In the genomic region with DNA sequence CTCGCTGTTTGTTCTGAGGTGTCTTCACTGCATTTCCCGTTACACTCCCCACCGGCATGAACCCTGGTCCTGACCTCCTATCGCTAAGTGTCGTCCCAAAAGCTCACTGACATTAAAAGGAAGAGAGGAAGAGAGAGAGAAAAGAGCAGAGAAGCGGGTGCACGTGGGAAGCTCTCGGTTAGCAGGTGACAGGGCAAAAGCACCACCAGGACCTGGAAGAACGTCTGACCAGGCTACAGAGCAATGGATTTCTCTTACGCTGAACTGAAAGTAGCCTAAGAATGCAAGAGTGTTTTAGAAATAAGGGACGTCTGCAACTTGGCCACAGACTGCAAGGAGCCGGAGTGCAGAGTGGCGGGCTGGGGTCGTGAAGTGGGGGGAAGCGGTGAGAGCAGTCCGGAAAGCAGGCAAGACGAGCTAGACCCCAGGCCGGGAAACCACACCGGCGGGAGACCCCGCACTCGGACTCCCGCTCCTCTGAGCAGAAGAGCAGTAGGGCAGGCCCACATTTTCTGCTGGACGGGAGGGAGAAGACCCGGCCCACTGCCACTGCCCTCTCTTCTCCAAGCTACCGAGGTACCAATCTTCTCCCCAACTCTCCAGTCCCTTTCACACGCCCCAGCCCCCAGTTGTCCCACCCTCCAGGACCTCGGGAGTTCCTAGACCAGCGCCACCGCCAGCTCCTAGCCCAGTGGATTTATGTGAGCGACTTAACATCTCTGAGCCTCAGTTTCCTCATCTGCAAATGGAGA, we compare ENCODE assay signal across 2 cellular contexts.
TF ChIP-seq lines count a peak whose summit lies in the region.

No MANE protein-coding gene starts in this region.

TF ChIP-seq in K562, 482 proteins besides CTCF, POLR2A, EP300 and RAD21 (continues in another document):
- TF ChIP-seq, protein P1, sequence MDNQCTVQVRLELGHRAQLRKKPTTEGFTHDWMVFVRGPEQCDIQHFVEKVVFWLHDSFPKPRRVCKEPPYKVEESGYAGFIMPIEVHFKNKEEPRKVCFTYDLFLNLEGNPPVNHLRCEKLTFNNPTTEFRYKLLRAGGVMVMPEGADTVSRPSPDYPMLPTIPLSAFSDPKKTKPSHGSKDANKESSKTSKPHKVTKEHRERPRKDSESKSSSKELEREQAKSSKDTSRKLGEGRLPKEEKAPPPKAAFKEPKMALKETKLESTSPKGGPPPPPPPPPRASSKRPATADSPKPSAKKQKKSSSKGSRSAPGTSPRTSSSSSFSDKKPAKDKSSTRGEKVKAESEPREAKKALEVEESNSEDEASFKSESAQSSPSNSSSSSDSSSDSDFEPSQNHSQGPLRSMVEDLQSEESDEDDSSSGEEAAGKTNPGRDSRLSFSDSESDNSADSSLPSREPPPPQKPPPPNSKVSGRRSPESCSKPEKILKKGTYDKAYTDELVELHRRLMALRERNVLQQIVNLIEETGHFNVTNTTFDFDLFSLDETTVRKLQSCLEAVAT (IDR thresholded peaks at IDR 0.05) = peak in 1 of 2 experiments; percentile 63; a peak in 2 of 4 replicates
- TF ChIP-seq SMC3 (conservative IDR thresholded peaks at IDR 0.05; ENCODE audit: insufficient read depth, low read depth, low read length) (no peak), ZNF766 (CRISPR knock-in tag; conservative IDR thresholded peaks at IDR 0.05) (peak; percentile 19; the same call in 1 of the 2 replicates)
- TF ChIP-seq, protein P2, sequence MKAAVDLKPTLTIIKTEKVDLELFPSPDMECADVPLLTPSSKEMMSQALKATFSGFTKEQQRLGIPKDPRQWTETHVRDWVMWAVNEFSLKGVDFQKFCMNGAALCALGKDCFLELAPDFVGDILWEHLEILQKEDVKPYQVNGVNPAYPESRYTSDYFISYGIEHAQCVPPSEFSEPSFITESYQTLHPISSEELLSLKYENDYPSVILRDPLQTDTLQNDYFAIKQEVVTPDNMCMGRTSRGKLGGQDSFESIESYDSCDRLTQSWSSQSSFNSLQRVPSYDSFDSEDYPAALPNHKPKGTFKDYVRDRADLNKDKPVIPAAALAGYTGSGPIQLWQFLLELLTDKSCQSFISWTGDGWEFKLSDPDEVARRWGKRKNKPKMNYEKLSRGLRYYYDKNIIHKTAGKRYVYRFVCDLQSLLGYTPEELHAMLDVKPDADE (conservative IDR thresholded peaks at IDR 0.05; ENCODE audit: control insufficient read depth, low read depth, low read length) = 0 out of 2 replicates have a peak, but pooled peaks have one; percentile 36
- TF ChIP-seq, protein P3, sequence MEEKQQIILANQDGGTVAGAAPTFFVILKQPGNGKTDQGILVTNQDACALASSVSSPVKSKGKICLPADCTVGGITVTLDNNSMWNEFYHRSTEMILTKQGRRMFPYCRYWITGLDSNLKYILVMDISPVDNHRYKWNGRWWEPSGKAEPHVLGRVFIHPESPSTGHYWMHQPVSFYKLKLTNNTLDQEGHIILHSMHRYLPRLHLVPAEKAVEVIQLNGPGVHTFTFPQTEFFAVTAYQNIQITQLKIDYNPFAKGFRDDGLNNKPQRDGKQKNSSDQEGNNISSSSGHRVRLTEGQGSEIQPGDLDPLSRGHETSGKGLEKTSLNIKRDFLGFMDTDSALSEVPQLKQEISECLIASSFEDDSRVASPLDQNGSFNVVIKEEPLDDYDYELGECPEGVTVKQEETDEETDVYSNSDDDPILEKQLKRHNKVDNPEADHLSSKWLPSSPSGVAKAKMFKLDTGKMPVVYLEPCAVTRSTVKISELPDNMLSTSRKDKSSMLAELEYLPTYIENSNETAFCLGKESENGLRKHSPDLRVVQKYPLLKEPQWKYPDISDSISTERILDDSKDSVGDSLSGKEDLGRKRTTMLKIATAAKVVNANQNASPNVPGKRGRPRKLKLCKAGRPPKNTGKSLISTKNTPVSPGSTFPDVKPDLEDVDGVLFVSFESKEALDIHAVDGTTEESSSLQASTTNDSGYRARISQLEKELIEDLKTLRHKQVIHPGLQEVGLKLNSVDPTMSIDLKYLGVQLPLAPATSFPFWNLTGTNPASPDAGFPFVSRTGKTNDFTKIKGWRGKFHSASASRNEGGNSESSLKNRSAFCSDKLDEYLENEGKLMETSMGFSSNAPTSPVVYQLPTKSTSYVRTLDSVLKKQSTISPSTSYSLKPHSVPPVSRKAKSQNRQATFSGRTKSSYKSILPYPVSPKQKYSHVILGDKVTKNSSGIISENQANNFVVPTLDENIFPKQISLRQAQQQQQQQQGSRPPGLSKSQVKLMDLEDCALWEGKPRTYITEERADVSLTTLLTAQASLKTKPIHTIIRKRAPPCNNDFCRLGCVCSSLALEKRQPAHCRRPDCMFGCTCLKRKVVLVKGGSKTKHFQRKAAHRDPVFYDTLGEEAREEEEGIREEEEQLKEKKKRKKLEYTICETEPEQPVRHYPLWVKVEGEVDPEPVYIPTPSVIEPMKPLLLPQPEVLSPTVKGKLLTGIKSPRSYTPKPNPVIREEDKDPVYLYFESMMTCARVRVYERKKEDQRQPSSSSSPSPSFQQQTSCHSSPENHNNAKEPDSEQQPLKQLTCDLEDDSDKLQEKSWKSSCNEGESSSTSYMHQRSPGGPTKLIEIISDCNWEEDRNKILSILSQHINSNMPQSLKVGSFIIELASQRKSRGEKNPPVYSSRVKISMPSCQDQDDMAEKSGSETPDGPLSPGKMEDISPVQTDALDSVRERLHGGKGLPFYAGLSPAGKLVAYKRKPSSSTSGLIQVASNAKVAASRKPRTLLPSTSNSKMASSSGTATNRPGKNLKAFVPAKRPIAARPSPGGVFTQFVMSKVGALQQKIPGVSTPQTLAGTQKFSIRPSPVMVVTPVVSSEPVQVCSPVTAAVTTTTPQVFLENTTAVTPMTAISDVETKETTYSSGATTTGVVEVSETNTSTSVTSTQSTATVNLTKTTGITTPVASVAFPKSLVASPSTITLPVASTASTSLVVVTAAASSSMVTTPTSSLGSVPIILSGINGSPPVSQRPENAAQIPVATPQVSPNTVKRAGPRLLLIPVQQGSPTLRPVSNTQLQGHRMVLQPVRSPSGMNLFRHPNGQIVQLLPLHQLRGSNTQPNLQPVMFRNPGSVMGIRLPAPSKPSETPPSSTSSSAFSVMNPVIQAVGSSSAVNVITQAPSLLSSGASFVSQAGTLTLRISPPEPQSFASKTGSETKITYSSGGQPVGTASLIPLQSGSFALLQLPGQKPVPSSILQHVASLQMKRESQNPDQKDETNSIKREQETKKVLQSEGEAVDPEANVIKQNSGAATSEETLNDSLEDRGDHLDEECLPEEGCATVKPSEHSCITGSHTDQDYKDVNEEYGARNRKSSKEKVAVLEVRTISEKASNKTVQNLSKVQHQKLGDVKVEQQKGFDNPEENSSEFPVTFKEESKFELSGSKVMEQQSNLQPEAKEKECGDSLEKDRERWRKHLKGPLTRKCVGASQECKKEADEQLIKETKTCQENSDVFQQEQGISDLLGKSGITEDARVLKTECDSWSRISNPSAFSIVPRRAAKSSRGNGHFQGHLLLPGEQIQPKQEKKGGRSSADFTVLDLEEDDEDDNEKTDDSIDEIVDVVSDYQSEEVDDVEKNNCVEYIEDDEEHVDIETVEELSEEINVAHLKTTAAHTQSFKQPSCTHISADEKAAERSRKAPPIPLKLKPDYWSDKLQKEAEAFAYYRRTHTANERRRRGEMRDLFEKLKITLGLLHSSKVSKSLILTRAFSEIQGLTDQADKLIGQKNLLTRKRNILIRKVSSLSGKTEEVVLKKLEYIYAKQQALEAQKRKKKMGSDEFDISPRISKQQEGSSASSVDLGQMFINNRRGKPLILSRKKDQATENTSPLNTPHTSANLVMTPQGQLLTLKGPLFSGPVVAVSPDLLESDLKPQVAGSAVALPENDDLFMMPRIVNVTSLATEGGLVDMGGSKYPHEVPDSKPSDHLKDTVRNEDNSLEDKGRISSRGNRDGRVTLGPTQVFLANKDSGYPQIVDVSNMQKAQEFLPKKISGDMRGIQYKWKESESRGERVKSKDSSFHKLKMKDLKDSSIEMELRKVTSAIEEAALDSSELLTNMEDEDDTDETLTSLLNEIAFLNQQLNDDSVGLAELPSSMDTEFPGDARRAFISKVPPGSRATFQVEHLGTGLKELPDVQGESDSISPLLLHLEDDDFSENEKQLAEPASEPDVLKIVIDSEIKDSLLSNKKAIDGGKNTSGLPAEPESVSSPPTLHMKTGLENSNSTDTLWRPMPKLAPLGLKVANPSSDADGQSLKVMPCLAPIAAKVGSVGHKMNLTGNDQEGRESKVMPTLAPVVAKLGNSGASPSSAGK (IDR thresholded peaks at IDR 0.05) = peak; percentile 53

TF ChIP-seq in HepG2, 621 proteins besides CTCF, POLR2A, EP300 and RAD21 (continues in another document):
- TF ChIP-seq ZBTB3 (CRISPR knock-in tag; IDR thresholded peaks at IDR 0.05; ENCODE audit: borderline replicate concordance, low read depth) (no peak), HES4 (CRISPR knock-in tag; IDR thresholded peaks at IDR 0.05; ENCODE audit: borderline replicate concordance) (peak; percentile 46; the same call in 1 of the 2 replicates), ZNF788 (CRISPR knock-in tag; IDR thresholded peaks at IDR 0.05; ENCODE audit: borderline replicate concordance) (peak; percentile 46; the same call in 1 of the 2 replicates), NPAS2 (CRISPR knock-in tag; IDR thresholded peaks at IDR 0.05; ENCODE audit: borderline replicate concordance) (no peak), IKZF1 (IDR thresholded peaks at IDR 0.05) (no peak), SAP130 (CRISPR knock-in tag; IDR thresholded peaks at IDR 0.05; ENCODE audit: low read depth) (peak; percentile 18; the same call in 1 of the 2 replicates)
- TF ChIP-seq, protein P4, sequence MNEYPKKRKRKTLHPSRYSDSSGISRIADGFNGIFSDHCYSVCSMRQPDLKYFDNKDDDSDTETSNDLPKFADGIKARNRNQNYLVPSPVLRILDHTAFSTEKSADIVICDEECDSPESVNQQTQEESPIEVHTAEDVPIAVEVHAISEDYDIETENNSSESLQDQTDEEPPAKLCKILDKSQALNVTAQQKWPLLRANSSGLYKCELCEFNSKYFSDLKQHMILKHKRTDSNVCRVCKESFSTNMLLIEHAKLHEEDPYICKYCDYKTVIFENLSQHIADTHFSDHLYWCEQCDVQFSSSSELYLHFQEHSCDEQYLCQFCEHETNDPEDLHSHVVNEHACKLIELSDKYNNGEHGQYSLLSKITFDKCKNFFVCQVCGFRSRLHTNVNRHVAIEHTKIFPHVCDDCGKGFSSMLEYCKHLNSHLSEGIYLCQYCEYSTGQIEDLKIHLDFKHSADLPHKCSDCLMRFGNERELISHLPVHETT (CRISPR knock-in tag; conservative IDR thresholded peaks at IDR 0.05) = no peak
- TF ChIP-seq, protein P5, sequence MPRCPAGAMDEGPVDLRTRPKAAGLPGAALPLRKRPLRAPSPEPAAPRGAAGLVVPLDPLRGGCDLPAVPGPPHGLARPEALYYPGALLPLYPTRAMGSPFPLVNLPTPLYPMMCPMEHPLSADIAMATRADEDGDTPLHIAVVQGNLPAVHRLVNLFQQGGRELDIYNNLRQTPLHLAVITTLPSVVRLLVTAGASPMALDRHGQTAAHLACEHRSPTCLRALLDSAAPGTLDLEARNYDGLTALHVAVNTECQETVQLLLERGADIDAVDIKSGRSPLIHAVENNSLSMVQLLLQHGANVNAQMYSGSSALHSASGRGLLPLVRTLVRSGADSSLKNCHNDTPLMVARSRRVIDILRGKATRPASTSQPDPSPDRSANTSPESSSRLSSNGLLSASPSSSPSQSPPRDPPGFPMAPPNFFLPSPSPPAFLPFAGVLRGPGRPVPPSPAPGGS (CRISPR knock-in tag; IDR thresholded peaks at IDR 0.05) = 0 out of 2 replicates have a peak, but pooled peaks have one; percentile 22
- TF ChIP-seq, protein P6, sequence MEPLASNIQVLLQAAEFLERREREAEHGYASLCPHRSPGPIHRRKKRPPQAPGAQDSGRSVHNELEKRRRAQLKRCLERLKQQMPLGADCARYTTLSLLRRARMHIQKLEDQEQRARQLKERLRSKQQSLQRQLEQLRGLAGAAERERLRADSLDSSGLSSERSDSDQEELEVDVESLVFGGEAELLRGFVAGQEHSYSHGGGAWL (CRISPR knock-in tag; IDR thresholded peaks at IDR 0.05) = 0 out of 2 replicates have a peak, but pooled peaks have one; percentile 45
- TF ChIP-seq, protein P7, sequence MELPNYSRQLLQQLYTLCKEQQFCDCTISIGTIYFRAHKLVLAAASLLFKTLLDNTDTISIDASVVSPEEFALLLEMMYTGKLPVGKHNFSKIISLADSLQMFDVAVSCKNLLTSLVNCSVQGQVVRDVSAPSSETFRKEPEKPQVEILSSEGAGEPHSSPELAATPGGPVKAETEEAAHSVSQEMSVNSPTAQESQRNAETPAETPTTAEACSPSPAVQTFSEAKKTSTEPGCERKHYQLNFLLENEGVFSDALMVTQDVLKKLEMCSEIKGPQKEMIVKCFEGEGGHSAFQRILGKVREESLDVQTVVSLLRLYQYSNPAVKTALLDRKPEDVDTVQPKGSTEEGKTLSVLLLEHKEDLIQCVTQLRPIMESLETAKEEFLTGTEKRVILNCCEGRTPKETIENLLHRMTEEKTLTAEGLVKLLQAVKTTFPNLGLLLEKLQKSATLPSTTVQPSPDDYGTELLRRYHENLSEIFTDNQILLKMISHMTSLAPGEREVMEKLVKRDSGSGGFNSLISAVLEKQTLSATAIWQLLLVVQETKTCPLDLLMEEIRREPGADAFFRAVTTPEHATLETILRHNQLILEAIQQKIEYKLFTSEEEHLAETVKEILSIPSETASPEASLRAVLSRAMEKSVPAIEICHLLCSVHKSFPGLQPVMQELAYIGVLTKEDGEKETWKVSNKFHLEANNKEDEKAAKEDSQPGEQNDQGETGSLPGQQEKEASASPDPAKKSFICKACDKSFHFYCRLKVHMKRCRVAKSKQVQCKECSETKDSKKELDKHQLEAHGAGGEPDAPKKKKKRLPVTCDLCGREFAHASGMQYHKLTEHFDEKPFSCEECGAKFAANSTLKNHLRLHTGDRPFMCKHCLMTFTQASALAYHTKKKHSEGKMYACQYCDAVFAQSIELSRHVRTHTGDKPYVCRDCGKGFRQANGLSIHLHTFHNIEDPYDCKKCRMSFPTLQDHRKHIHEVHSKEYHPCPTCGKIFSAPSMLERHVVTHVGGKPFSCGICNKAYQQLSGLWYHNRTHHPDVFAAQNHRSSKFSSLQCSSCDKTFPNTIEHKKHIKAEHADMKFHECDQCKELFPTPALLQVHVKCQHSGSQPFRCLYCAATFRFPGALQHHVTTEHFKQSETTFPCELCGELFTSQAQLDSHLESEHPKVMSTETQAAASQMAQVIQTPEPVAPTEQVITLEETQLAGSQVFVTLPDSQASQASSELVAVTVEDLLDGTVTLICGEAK (IDR thresholded peaks at IDR 0.05) = no peak
- TF ChIP-seq, protein P7 (CRISPR knock-in tag; IDR thresholded peaks at IDR 0.05) = peak; percentile 18; the same call in 1 of the 2 replicates
